17 cellular contexts compared by ENCODE assay signal in the genomic region with DNA sequence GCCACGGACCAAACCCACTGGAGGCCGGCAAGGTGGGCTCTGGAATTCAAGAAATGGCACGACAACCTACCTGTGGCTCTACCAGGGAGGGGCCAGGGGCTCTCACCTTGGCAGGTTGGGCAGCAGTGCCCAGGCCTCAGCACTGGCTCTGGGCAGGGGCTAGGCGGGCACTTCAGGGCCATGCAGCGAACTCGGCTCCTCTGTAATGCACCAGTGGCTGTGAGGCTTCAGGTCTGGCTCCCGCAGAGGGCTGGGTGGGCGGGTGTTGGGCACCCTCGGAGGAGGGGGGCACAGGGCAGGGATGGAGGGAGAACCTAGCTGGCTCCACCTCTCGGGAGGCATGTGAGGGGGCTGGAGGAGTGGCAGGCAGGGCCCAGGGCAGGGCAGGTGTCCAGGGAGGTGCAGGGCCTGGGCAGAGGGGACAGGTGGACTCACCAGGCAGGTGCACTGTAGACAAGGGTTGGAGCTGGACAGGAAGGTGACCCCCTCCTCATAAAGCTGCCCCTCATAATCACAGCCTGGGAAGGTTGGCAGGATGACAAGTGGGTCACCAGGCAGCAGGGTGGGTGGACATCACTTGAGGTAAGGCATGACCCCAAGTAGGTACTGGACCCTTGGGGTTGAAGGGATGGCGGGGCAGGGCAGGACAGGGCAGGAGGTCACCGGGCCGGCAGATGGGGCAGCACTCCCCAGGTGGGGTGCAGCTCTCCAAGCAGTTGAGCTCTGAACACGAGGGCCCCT. TPM values are rescaled to one million over a fixed set of nuclear protein-coding genes. Genes with fewer than 3 reads are reported as not detected.
DNase-seq lines count a peak whose midpoint lies in the region; FAIRE-seq and TF ChIP-seq lines count a peak whose summit lies in the region.
"Had no signal": no experiment of that assay in that cellular context is flagged by ENCODE, and none has a peak within 500 bp of the region (broad histone marks: within the 10 kb centered on the region; RNA-seq: fewer than 3 reads in every experiment).

No MANE protein-coding gene starts in this region.

- peak overlapping the region; percentile 54 for H3K27ac Mint-ChIP-seq in dendritic cell treated with granulocyte-macrophage colony-stimulating factor and Interleukin-4, amounts not matched to agents 40 ng/mL and 50 ng/mL, for 4 days
- H3K27ac Mint-ChIP-seq: activated naive CD8-positive, alpha-beta T cell treated with anti-CD3 and anti-CD28 coated beads, Interleukin-2, amount 50 U/mL, for 24 hours had no signal

- no peaks in the 10 kb centered on the region for H3K9me3 Mint-ChIP-seq in dendritic cell treated with granulocyte-macrophage colony-stimulating factor and Interleukin-4, amounts not matched to agents 40 ng/mL and 50 ng/mL, for 4 days
- H3K9me3 Mint-ChIP-seq: activated naive CD8-positive, alpha-beta T cell treated with anti-CD3 and anti-CD28 coated beads, Interleukin-2, amount 50 U/mL, for 24 hours had no signal

- FAIRE-seq in GM12892 (lab: Jason Lieb, UNC): no peak
- FAIRE-seq: colon had no signal

- no peak for TF ChIP-seq CTCF in GM20000 (IDR thresholded peaks at IDR 0.05; ENCODE audit: extremely low read depth, missing control alignments)
- TF ChIP-seq CTCF in foreskin fibroblast (IDR thresholded peaks at IDR 0.05; ENCODE audit: low read depth, low read length): no peak

- no peak overlapping the region for H3K4me3 Mint-ChIP-seq in dendritic cell treated with granulocyte-macrophage colony-stimulating factor and Interleukin-4, amounts not matched to agents 40 ng/mL and 50 ng/mL, for 4 days
- H3K4me3 Mint-ChIP-seq: activated naive CD8-positive, alpha-beta T cell treated with anti-CD3 and anti-CD28 coated beads, Interleukin-2, amount 50 U/mL, for 24 hours; nephron had no signal

- H3K4me1 Mint-ChIP-seq in dendritic cell treated with granulocyte-macrophage colony-stimulating factor and Interleukin-4, amounts not matched to agents 40 ng/mL and 50 ng/mL, for 4 days (ENCODE audit: low read depth): peaks cover 26% of the 10 kb centered on the region
- H3K4me1 Mint-ChIP-seq: activated naive CD8-positive, alpha-beta T cell treated with anti-CD3 and anti-CD28 coated beads, Interleukin-2, amount 50 U/mL, for 24 hours had no signal

- H3K36me3 Mint-ChIP-seq in dendritic cell treated with granulocyte-macrophage colony-stimulating factor and Interleukin-4, amounts not matched to agents 40 ng/mL and 50 ng/mL, for 4 days (ENCODE audit: low read depth): no peaks in the 10 kb centered on the region
- H3K36me3 Mint-ChIP-seq: brain had no signal

- TF ChIP-seq POLR2A in GM12892 (IDR thresholded peaks at IDR 0.05; ENCODE audit: low read depth, low read length): no peak

- H3K4me3 ChIP-seq in foreskin fibroblast (ENCODE audit: low read depth in 1 of 2, low read length in 2 of 2): no peak overlapping the region
- H3K4me3 ChIP-seq: hepatocyte, tibial nerve had no signal

- H3K27me3 Mint-ChIP-seq in dendritic cell treated with granulocyte-macrophage colony-stimulating factor and Interleukin-4, amounts not matched to agents 40 ng/mL and 50 ng/mL, for 4 days: peaks cover 23% of the 10 kb centered on the region

- DNase-seq in ACHN (peak; percentile 75), GM20000 (ENCODE audit: low spot score) (peak; percentile 3), mesenteric fat pad (ENCODE audit: low spot score) (peak; percentile 64), GM12892 (ENCODE audit: insufficient read length) (no peak), foreskin fibroblast (no peak), NCI-H2227 treated with DMSO at 0.1 percent for 48 hours (lab: John Stamatoyannopoulos, UW) (no peak)
- DNase-seq in effector CD4-positive, alpha-beta T cell: no peak
- DNase-seq: activated CD8-positive, alpha-beta memory T cell treated with anti-CD3 and anti-CD28 coated beads, Interleukin-2, amount 50 U/mL, for 4 hours; activated naive CD8-positive, alpha-beta T cell treated with anti-CD3 and anti-CD28 coated beads, Interleukin-2, amount 50 U/mL, for 24 hours; NCI-H1417 treated with DMSO at 0.1 percent for 48 hours; stimulated activated naive CD4-positive, alpha-beta T cell treated with Interleukin-2 at 50 U/mL for 16 hours had no signal

- in situ Hi-C loops in ACHN (cut with HindIII; ENCODE audit: low pct_ligation_motif_present, low pct_unique_long_range_greater_than_20kb, low sequenced_read_pairs): no loop called here

- intact Hi-C loops in dendritic cell treated with granulocyte-macrophage colony-stimulating factor and Interleukin-4, amounts not matched to agents 40 ng/mL and 50 ng/mL, for 4 days (cut with micrococcal nuclease): loop anchor here (1.0 to 5.0 kb wide), 4 partner anchors 37 to 309 kb away; no protein-coding TSS in a partner anchor

RNA-seq across cellular contexts. Expression of gene KCP, which starts 6.7 kb away (rescaled TPM):
- total RNA-seq in mesenteric fat pad: 5.1 TPM
- 3.1 TPM for polyA plus RNA-seq in GM12892 (2012; ENCODE audit: missing spikeins)

RNA-seq across cellular contexts. Expression of gene IRF5, which starts 33.9 kb away (rescaled TPM):
- total RNA-seq in mesenteric fat pad: 17.3 TPM
- polyA plus RNA-seq in GM12892 (2012; ENCODE audit: missing spikeins): 52.9 TPM
- polyA plus RNA-seq: hepatocyte had no signal

RNA-seq across cellular contexts. Expression of gene ATP6V1F, which starts 41.1 kb away (rescaled TPM):
- 160 TPM for total RNA-seq in mesenteric fat pad
- 260 TPM for polyA plus RNA-seq in GM12892 (2012; ENCODE audit: missing spikeins)

Comparison
In these comparisons a context has a peak if more than half of its experiments do, and no peak if none do; other contexts are left out.
1. DNase-seq: peak in ACHN (single experiment), GM20000 (single experiment) and mesenteric fat pad (single experiment); none in effector CD4-positive, alpha-beta T cell (single experiment), GM12892 (single experiment), foreskin fibroblast (0 of 2) and NCI-H2227 treated with DMSO at 0.1 percent for 48 hours (single experiment).